ENCODE assay signal across 15 cellular contexts in the genomic region with DNA sequence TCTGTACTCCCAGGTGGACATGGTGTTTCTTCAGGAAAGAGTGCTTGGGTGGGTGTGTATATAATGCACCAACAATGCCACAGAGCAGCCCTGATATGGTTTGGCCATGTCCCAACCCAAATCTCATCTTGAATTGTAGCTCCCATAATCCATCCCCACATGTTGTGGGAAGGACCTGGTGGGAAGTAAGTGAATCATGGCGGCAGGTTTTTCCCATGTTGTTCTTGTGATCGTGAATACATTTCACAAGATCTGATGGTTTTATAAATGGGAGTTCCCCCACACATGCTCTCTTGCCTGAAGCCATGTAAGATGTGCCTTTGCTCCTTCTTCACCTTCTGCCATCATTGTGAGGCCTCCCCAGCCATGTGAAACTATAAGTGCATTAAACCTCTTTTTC.
DNase-seq lines count a peak whose midpoint lies in the region; ATAC-seq and TF ChIP-seq lines count a peak whose summit lies in the region.
"Had no signal": no experiment of that assay in that cellular context is flagged by ENCODE, and none has a peak within 500 bp of the region (broad histone marks: within the 10 kb centered on the region; RNA-seq: fewer than 3 reads in every experiment).

No MANE protein-coding gene starts in this region.

- H3K27me3 ChIP-seq in endodermal cell (ENCODE audit: control insufficient read depth, insufficient read depth, low read length, poor library complexity, severe bottlenecking) (no peaks in the 10 kb centered on the region), psoas muscle (ENCODE audit: insufficient read depth in 3 of 3, low read length in 2 of 3) (no peaks in the 10 kb centered on the region)
- H3K27me3 ChIP-seq: MG63 had no signal

- no peak overlapping the region for H3K4me3 Mint-ChIP-seq in endodermal cell
- H3K4me3 Mint-ChIP-seq: GM23338; T-helper 1 cell treated with Interleukin-12 subunit alpha and Interleukin-12 subunit beta and Interleukin-4 antibody, amounts not matched to agents 30 μg/mL and 1 μg/mL, for 36 hours had no signal

- peaks cover 12% of the 10 kb centered on the region for H3K9me3 Mint-ChIP-seq in endodermal cell
- H3K9me3 Mint-ChIP-seq: GM23338 had no signal

- intact Hi-C loops in psoas muscle (cut with DNase I): loop anchor here (5.0 to 10.0 kb wide), 3 partner anchors 72 to 160 kb away; partner anchors contain the start of gene NR3C1 (in 2 of the 2)

- H3K4me1 Mint-ChIP-seq in endodermal cell: peaks cover 25% of the 10 kb centered on the region

- no peak for ATAC-seq in psoas muscle
- ATAC-seq: GM23338 had no signal

- H3K27ac ChIP-seq in endodermal cell (ENCODE audit: low read depth, low read length): no peak overlapping the region
- H3K27ac ChIP-seq in psoas muscle: peak overlapping the region; percentile 87

- WGBS in endodermal cell (ENCODE audit: insufficient coverage in 1 of 2, insufficient read length in 1 of 2), 2 experiments: 77 to 79% methylated on average over 2 of the region's 2 CpGs
- WGBS in psoas muscle, 3 donors: 70 to 96% (median 78%) methylated on average over 2 of the region's 2 CpGs

- H3K4me1 ChIP-seq in endodermal cell (ENCODE audit: control insufficient read depth, insufficient read depth, low read length) (peaks cover 11% of the 10 kb centered on the region), psoas muscle (peaks cover 61% of the 10 kb centered on the region)

- peaks cover 12% of the 10 kb centered on the region for H3K9me3 ChIP-seq in endodermal cell (ENCODE audit: control insufficient read depth, low read length)
- H3K9me3 ChIP-seq in psoas muscle: no peaks in the 10 kb centered on the region
- H3K9me3 ChIP-seq: MG63 had no signal

- TF ChIP-seq CTCF in AG10803 (conservative IDR thresholded peaks at IDR 0.05; ENCODE audit: low read length): no peak
- no peak for TF ChIP-seq CTCF in endodermal cell (conservative IDR thresholded peaks at IDR 0.05)
- no peak for TF ChIP-seq CTCF in psoas muscle (IDR thresholded peaks at IDR 0.05)

- DNase-seq in AG10803 (ENCODE audit: low read depth) (peak; percentile 32), NCI-H226 (peak; percentile 24), endodermal cell (no peak), psoas muscle (no peak), AG20443 (ENCODE audit: low spot score) (no peak), ecto neural progenitor cell (ENCODE audit: low spot score) (no peak), NCI-H1930 (lab: John Stamatoyannopoulos, UW) (no peak), DMS79 (lab: John Stamatoyannopoulos, UW) (no peak)
- DNase-seq: activated CD4-positive, alpha-beta T cell treated with anti-CD3 and anti-CD28 coated beads, Interleukin-2, amount 50 U/mL, for 4 hours; DND-41; nucleus accumbens had no signal

- H3K27me3 Mint-ChIP-seq in endodermal cell (ENCODE audit: insufficient read depth): no peaks in the 10 kb centered on the region

- H3K4me3 ChIP-seq in AG10803 (ENCODE audit: low read length) (peak overlapping the region; percentile 53), endodermal cell (ENCODE audit: low read length) (peak overlapping the region; percentile 44), psoas muscle (no peak overlapping the region)
- H3K4me3 ChIP-seq: GM23338 had no signal

- H3K36me3 ChIP-seq in endodermal cell (ENCODE audit: control insufficient read depth, insufficient read depth, low read length) (no peaks in the 10 kb centered on the region), psoas muscle (ENCODE audit: insufficient read depth in 1 of 2, low read depth in 1 of 2) (no peaks in the 10 kb centered on the region)
- H3K36me3 ChIP-seq: MG63 had no signal

- no peak overlapping the region for H3K9ac ChIP-seq in endodermal cell (ENCODE audit: extremely low read depth, low read length, poor library complexity, severe bottlenecking)

- H3K36me3 Mint-ChIP-seq in endodermal cell (ENCODE audit: low read depth): no peaks in the 10 kb centered on the region

- H3K27ac Mint-ChIP-seq in endodermal cell: no peak overlapping the region
- H3K27ac Mint-ChIP-seq: activated T-helper 2 cell treated with anti-CD3 and anti-CD28 coated beads, Interferon-gamma antibody, Interleukin-2, Interleukin-4, amounts not matched to agents 10 μg/mL and 5 μg/mL and 100 μg/mL, durations not matched to agents 14 hours and 24 hours and 36 hours; GM23338; T-helper 1 cell treated with Interleukin-12 subunit alpha and Interleukin-12 subunit beta and Interleukin-4 antibody, amounts not matched to agents 30 μg/mL and 1 μg/mL, for 36 hours had no signal

Comparison
In these comparisons a context has a peak if more than half of its experiments do, and no peak if none do; other contexts are left out.
1. DNase-seq: peak in AG10803 (single experiment) and NCI-H226 (single experiment); none in endodermal cell (single experiment), psoas muscle (0 of 2), AG20443 (single experiment), ecto neural progenitor cell (single experiment), NCI-H1930 (0 of 2) and DMS79 (single experiment).